11 cellular contexts compared by ENCODE assay signal in the genomic region with DNA sequence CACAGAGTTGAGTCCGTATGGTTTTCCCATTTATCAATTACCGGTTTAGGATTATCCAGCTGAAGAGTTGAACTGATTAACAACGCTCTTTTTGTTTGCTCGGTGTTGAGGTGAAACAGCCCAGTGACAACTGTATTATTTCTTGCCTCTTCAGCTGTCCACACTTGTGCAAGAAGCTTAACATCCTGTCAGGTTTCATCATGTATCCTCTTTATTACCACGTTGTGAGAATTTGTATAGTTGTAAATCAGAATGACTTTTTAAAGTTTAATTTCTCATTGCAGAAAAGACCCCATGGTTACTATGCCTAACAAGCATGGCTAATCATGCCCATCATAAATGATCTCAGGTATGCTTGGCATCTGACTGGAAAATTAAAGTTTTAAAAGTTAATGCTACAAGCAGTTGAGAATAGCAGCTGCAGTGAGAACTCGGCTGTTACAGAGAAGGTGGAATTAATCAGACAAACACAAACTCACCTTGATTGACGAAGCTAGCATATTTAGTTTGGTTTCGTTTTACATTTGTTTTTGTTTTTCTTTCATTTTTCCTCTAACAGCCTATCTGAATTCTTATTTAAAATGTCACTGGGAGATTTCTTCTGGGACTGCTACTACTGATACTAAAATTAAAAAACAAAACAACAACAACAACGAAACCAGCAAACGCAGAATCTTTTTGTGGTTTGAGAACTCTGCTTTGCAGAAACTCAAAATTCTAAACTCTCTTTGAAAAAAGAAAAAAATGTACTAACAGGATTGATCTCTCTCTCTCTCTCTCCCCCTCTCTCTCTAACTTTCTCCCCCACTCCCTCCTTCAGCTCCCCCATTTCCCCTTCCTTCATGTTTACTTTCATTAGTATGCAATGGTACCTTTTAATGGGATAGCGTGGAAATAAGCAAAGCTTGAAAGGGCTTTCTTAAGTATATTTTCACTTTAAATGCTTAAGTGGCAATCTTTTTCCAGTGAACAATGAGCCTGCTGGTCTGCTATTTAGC.
A peak's percentile ranks its signal among the peaks of the same experiment; 100 is the strongest.
DNase-seq lines count a peak whose midpoint lies in the region; ATAC-seq and TF ChIP-seq lines count a peak whose summit lies in the region.
"Had no signal": no experiment of that assay in that cellular context is flagged by ENCODE, and none has a peak within 500 bp of the region (broad histone marks: within the 10 kb centered on the region; RNA-seq: fewer than 3 reads in every experiment).

No MANE protein-coding gene starts in this region.

- H3K27ac Mint-ChIP-seq in memory B cell = no peak overlapping the region
- no peak overlapping the region for H3K27ac Mint-ChIP-seq in activated naive CD8-positive, alpha-beta T cell treated with anti-CD3 and anti-CD28 coated beads for 36 hours
- H3K27ac Mint-ChIP-seq: dendritic cell treated with granulocyte-macrophage colony-stimulating factor and Interleukin-4, amounts not matched to agents 40 ng/mL and 50 ng/mL, for 4 days had no signal

- no peaks in the 10 kb centered on the region for H3K36me3 Mint-ChIP-seq in memory B cell
- H3K36me3 Mint-ChIP-seq in activated naive CD8-positive, alpha-beta T cell treated with anti-CD3 and anti-CD28 coated beads for 36 hours = peaks cover 1% of the 10 kb centered on the region

- peak overlapping the region; percentile 1 for H3K4me3 Mint-ChIP-seq in memory B cell
- H3K4me3 Mint-ChIP-seq in activated naive CD8-positive, alpha-beta T cell treated with anti-CD3 and anti-CD28 coated beads for 36 hours = no peak overlapping the region
- H3K4me3 Mint-ChIP-seq: dendritic cell treated with granulocyte-macrophage colony-stimulating factor and Interleukin-4, amounts not matched to agents 40 ng/mL and 50 ng/mL, for 4 days had no signal

- H3K27ac ChIP-seq in HL-60 (replicated peaks) = peak overlapping the region; percentile 58

- TF ChIP-seq CTCF in AG09309 (IDR thresholded peaks at IDR 0.05; ENCODE audit: control insufficient read depth, insufficient read depth, low read depth, low read length, missing control alignments) = no peak
- TF ChIP-seq CTCF in HL-60 (IDR thresholded peaks at IDR 0.05; ENCODE audit: insufficient read depth, low read length) = no peak
- no peak for TF ChIP-seq CTCF in astrocyte of the spinal cord (IDR thresholded peaks at IDR 0.05; ENCODE audit: low read depth, low read length)

- DNase-seq in AG09309 (ENCODE audit: low read depth) (no peak), HL-60 (ENCODE audit: low read depth in 1 of 2, low spot score in 1 of 2) (peak in 1 of 2 experiments; percentile 47), astrocyte of the spinal cord (ENCODE audit: low read depth, low spot score) (no peak), memory B cell (ENCODE audit: low spot score in 2 of 2) (no peak), NCI-H1694 (lab: John Stamatoyannopoulos, UW) (no peak), activated T-cell treated with anti-CD3 and anti-CD28 coated beads for 4 hours (no peak), NCI-H1930 (lab: John Stamatoyannopoulos, UW) (no peak)
- DNase-seq in activated naive CD8-positive, alpha-beta T cell treated with anti-CD3 and anti-CD28 coated beads for 36 hours = no peak
- DNase-seq: activated CD4-positive, alpha-beta T cell treated with anti-CD3 and anti-CD28 coated beads for 1 hour; thyroid gland had no signal

- peaks cover 1% of the 10 kb centered on the region for H3K27me3 Mint-ChIP-seq in memory B cell
- H3K27me3 Mint-ChIP-seq in activated naive CD8-positive, alpha-beta T cell treated with anti-CD3 and anti-CD28 coated beads for 36 hours = no peaks in the 10 kb centered on the region
- H3K27me3 Mint-ChIP-seq: dendritic cell treated with granulocyte-macrophage colony-stimulating factor and Interleukin-4, amounts not matched to agents 40 ng/mL and 50 ng/mL, for 4 days had no signal

- peak overlapping the region; percentile 10 for H3K4me3 ChIP-seq in AG09309 (ENCODE audit: control insufficient read depth, low read depth, low read length)
- H3K4me3 ChIP-seq in HL-60 (replicated peaks; ENCODE audit: insufficient read depth, low read length) = peak overlapping the region; percentile 21
- H3K4me3 ChIP-seq in astrocyte of the spinal cord (ENCODE audit: low read depth, low read length) = peak overlapping the region; percentile 24

- peaks cover 2% of the 10 kb centered on the region for H3K4me1 Mint-ChIP-seq in memory B cell
- H3K4me1 Mint-ChIP-seq in activated naive CD8-positive, alpha-beta T cell treated with anti-CD3 and anti-CD28 coated beads for 36 hours = no peaks in the 10 kb centered on the region

- no peaks in the 10 kb centered on the region for H3K9me3 Mint-ChIP-seq in memory B cell
- H3K9me3 Mint-ChIP-seq in activated naive CD8-positive, alpha-beta T cell treated with anti-CD3 and anti-CD28 coated beads for 36 hours = no peaks in the 10 kb centered on the region
- H3K9me3 Mint-ChIP-seq: dendritic cell treated with granulocyte-macrophage colony-stimulating factor and Interleukin-4, amounts not matched to agents 40 ng/mL and 50 ng/mL, for 4 days had no signal

- in situ Hi-C loops in astrocyte of the spinal cord (cut with HindIII; ENCODE audit: low sequenced_read_pairs) = no loop called here

- no peak for ATAC-seq in memory B cell (ENCODE audit: low read depth)

- no peaks in the 10 kb centered on the region for H3K27me3 ChIP-seq in HL-60 (ENCODE audit: insufficient read depth, poor library complexity, severe bottlenecking)
- H3K27me3 ChIP-seq: thyroid gland had no signal
